In genomic region chr7:126361183-126361582, GRCh38 we compare ENCODE assay signal across 20 cellular contexts.
DNase-seq lines count a peak whose midpoint lies in the region; ATAC-seq and TF ChIP-seq lines count a peak whose summit lies in the region.
"Had no signal": no experiment of that assay in that cellular context is flagged by ENCODE, and none has a peak within 500 bp of the region (broad histone marks: within the 10 kb centered on the region; RNA-seq: fewer than 3 reads in every experiment).

No MANE protein-coding gene starts in this region.

- H3K9me3 Mint-ChIP-seq in WTC11 (0 out of 2 replicates have a peak, but pooled peaks cover 3% of the 10 kb centered on the region), mesothelial cell of epicardium (no peaks in the 10 kb centered on the region), type B pancreatic cell (no peaks in the 10 kb centered on the region)
- H3K9me3 Mint-ChIP-seq: H9 had no signal

- no peaks in the 10 kb centered on the region for H4K20me1 ChIP-seq in SK-N-SH (ENCODE audit: insufficient read depth)
- H4K20me1 ChIP-seq: BLaER1 had no signal

- no peaks in the 10 kb centered on the region for H3K27me3 ChIP-seq in SK-N-SH (ENCODE audit: insufficient read depth)
- H3K27me3 ChIP-seq: BLaER1 had no signal

- H3K9me3 ChIP-seq in SK-N-SH, result no peaks in the 10 kb centered on the region
- H3K9me3 ChIP-seq: BLaER1, Caco-2 had no signal

- H3K4me1 ChIP-seq in SK-N-SH (ENCODE audit: control insufficient read depth in 1 of 2, insufficient read depth in 2 of 2, low read depth in 1 of 2, low read length in 1 of 2), result no peaks in the 10 kb centered on the region
- H3K4me1 ChIP-seq: BLaER1, Caco-2 had no signal

- no peak overlapping the region for H3K4me3 ChIP-seq in SK-N-SH (ENCODE audit: low read depth in 2 of 2, low read length in 1 of 2)
- H3K4me3 ChIP-seq: BLaER1, GM23248 had no signal

- H3K9me2 ChIP-seq in SK-N-SH, result no peaks in the 10 kb centered on the region

- no peaks in the 10 kb centered on the region for H3K79me2 ChIP-seq in SK-N-SH (ENCODE audit: insufficient read depth)

- no peak for TF ChIP-seq CTCF in SK-N-SH (IDR thresholded peaks at IDR 0.05)
- no peak for TF ChIP-seq CTCF in WTC11 (IDR thresholded peaks at IDR 0.05)
- TF ChIP-seq CTCF in mesothelial cell of epicardium (IDR thresholded peaks at IDR 0.05; ENCODE audit: unreplicated experiment), result no peak
- TF ChIP-seq CTCF in type B pancreatic cell (conservative IDR thresholded peaks at IDR 0.05), result no peak

- peak in 1 of 2 experiments; percentile 20; a peak in 1 of 4 replicates for TF ChIP-seq EP300 in SK-N-SH (IDR thresholded peaks at IDR 0.05; ENCODE audit: borderline replicate concordance in 1 of 2, low read depth in 1 of 2, low read length in 1 of 2)

- H3K27me3 Mint-ChIP-seq in WTC11 (ENCODE audit: low read depth) (no peaks in the 10 kb centered on the region; the same call in 1 of the 2 replicates), mesothelial cell of epicardium (ENCODE audit: low read depth) (no peaks in the 10 kb centered on the region), type B pancreatic cell (no peaks in the 10 kb centered on the region)
- H3K27me3 Mint-ChIP-seq: B cell; CD4-positive, CD25-positive, alpha-beta regulatory T cell had no signal

- 48% methylated on average over 3 of the region's 3 CpGs for WGBS in SK-N-SH (ENCODE audit: low lambda C conversion rate)

- H3K4me2 ChIP-seq in SK-N-SH, result no peak overlapping the region
- H3K4me2 ChIP-seq: BLaER1 had no signal

- H3K4me3 Mint-ChIP-seq in WTC11, result no peak overlapping the region
- no peak overlapping the region for H3K4me3 Mint-ChIP-seq in mesothelial cell of epicardium
- H3K4me3 Mint-ChIP-seq in type B pancreatic cell, result no peak overlapping the region
- H3K4me3 Mint-ChIP-seq: B cell; CD4-positive, CD25-positive, alpha-beta regulatory T cell; CD8-positive, alpha-beta T cell; H9 had no signal

- H3K36me3 ChIP-seq in SK-N-SH (replicated peaks in 1 of 2; ENCODE audit: control insufficient read depth in 1 of 2, insufficient read depth in 2 of 2, low read length in 1 of 2), result no peaks in the 10 kb centered on the region
- H3K36me3 ChIP-seq: BLaER1 had no signal

- H3K4me1 Mint-ChIP-seq in WTC11 (peaks cover 16% of the 10 kb centered on the region), mesothelial cell of epicardium (peaks cover 19% of the 10 kb centered on the region), type B pancreatic cell (ENCODE audit: unreplicated experiment) (no peaks in the 10 kb centered on the region)
- H3K4me1 Mint-ChIP-seq: B cell; CD4-positive, CD25-positive, alpha-beta regulatory T cell had no signal

- H3K27ac Mint-ChIP-seq in WTC11 (no peak overlapping the region), mesothelial cell of epicardium (peak overlapping the region; percentile 30), type B pancreatic cell (no peak overlapping the region)
- H3K27ac Mint-ChIP-seq: B cell; CD4-positive, CD25-positive, alpha-beta regulatory T cell; CD8-positive, alpha-beta T cell; H9 had no signal

- no peak overlapping the region for H3K9ac ChIP-seq in SK-N-SH
- H3K9ac ChIP-seq: BLaER1, GM23248 had no signal

- no peak for TF ChIP-seq RAD21 in SK-N-SH (IDR thresholded peaks at IDR 0.05; ENCODE audit: low read length)

- no peaks in the 10 kb centered on the region for H3F3A ChIP-seq in SK-N-SH (replicated peaks; ENCODE audit: insufficient read depth)

- no peak overlapping the region for H3K27ac ChIP-seq in SK-N-SH (ENCODE audit: low read depth in 2 of 2, low read length in 1 of 2)
- H3K27ac ChIP-seq: 22Rv1, BLaER1, C4-2B, GM23248 had no signal

- ATAC-seq in SK-N-SH treated with all-trans-retinoic acid at 6 μM for 48 hours (no peak), WTC11 (peak; percentile 56), HG02884 (IDR thresholded peaks at IDR 0.05; ENCODE audit: unreplicated experiment) (no peak)
- ATAC-seq: CD8-positive, alpha-beta T cell; HCT116 had no signal

- H2AFZ ChIP-seq in SK-N-SH (ENCODE audit: low read depth), result no peak overlapping the region
- H2AFZ ChIP-seq: GM23248 had no signal

- CTCF ChIA-PET in SK-N-SH (lab: Yijun Ruan, JAX), result no interaction called here
- CTCF ChIA-PET in WTC11 (lab: Charles Lee), result no interaction called here

- H3K36me3 Mint-ChIP-seq in WTC11 (no peaks in the 10 kb centered on the region), mesothelial cell of epicardium (no peaks in the 10 kb centered on the region), type B pancreatic cell (no peaks in the 10 kb centered on the region)
- H3K36me3 Mint-ChIP-seq: CD4-positive, CD25-positive, alpha-beta regulatory T cell; CD8-positive, alpha-beta T cell had no signal

- DNase-seq in DMS53 (lab: John Stamatoyannopoulos, UW) (peak; percentile 16), DMS53 treated with DMSO at 0.1 percent for 48 hours (lab: John Stamatoyannopoulos, UW; ENCODE audit: unreplicated experiment) (no peak), SK-N-SH (no peak), WTC11 (ENCODE audit: low spot score) (no peak), mesothelial cell of epicardium (ENCODE audit: low spot score in 2 of 2, unreplicated experiment in 2 of 2) (no peak), type B pancreatic cell (ENCODE audit: extremely low spot score, unreplicated experiment) (no peak)
- DNase-seq: Caco-2; CD4-positive, CD25-positive, alpha-beta regulatory T cell; CD8-positive, alpha-beta T cell; DMS153; DMS79 treated with DMSO at 0.1 percent for 48 hours; GM23248; H9 had no signal

- POLR2A ChIA-PET in SK-N-SH (lab: Yijun Ruan, JAX), result no interaction called here
- POLR2A ChIA-PET in WTC11 (lab: Charles Lee), result no interaction called here

TF ChIP-seq in SK-N-SH, 30 proteins besides CTCF, POLR2A, EP300 and RAD21:
- TF ChIP-seq GATA2 (CRISPR knock-in tag; IDR thresholded peaks at IDR 0.05) (peak; percentile 71), TEAD4 (IDR thresholded peaks at IDR 0.05; ENCODE audit: borderline replicate concordance, insufficient read depth) (no peak)

TF ChIP-seq in SK-N-SH treated with all-trans-retinoic acid at 6 μM for 48 hours, 23 proteins besides CTCF, POLR2A, EP300 and RAD21 (continues in another document):
- TF ChIP-seq PPARA (CRISPR knock-in tag; IDR thresholded peaks at IDR 0.05; ENCODE audit: borderline replicate concordance), result no peak
- no peak for TF ChIP-seq TSHZ2 (CRISPR knock-in tag; IDR thresholded peaks at IDR 0.05)
- no peak for TF ChIP-seq OSR1 (CRISPR knock-in tag; IDR thresholded peaks at IDR 0.05)
- TF ChIP-seq TOX (CRISPR knock-in tag; IDR thresholded peaks at IDR 0.05; ENCODE audit: borderline replicate concordance), result no peak
- TF ChIP-seq ZNF8 (CRISPR knock-in tag; IDR thresholded peaks at IDR 0.05), result no peak

TF ChIP-seq in WTC11, 78 proteins besides CTCF, POLR2A, EP300 and RAD21 (continues in another document):
- TF ChIP-seq ATF2 (CRISPR knock-in tag; IDR thresholded peaks at IDR 0.05; ENCODE audit: borderline replicate concordance, low read depth) (no peak), IRF2 (CRISPR knock-in tag; IDR thresholded peaks at IDR 0.05; ENCODE audit: borderline replicate concordance, low read depth) (no peak), PREB (CRISPR knock-in tag; IDR thresholded peaks at IDR 0.05; ENCODE audit: borderline replicate concordance) (no peak), E2F5 (CRISPR knock-in tag; IDR thresholded peaks at IDR 0.05) (no peak), ZNF219 (CRISPR knock-in tag; IDR thresholded peaks at IDR 0.05; ENCODE audit: borderline replicate concordance) (no peak), ZNF232 (CRISPR knock-in tag; IDR thresholded peaks at IDR 0.05) (no peak), ZNF425 (CRISPR knock-in tag; conservative IDR thresholded peaks at IDR 0.05) (no peak)
